7 cellular contexts compared by ENCODE assay signal in the genomic region with DNA sequence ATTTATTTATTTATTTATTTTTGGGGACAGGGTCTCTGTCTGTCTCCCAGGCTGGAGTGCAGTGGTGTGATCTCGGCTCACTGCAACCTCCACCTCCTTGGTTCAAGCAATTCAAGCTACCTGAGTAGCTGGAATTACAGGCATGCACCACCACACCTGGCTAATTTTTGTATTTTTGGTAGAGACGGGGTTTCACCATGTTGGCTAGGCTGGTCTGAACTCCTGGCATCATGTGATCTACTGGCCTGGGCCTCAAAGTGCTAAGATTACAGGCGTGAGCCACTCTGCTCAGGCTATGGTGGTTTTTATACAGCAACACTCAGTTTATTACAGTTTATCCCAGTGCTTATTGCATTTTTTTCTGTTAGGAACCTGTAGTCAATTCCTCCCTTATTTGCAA. TPM values are rescaled to one million over a fixed set of nuclear protein-coding genes. Genes with fewer than 3 reads are reported as not detected.
DNase-seq lines count a peak whose midpoint lies in the region; ATAC-seq and TF ChIP-seq lines count a peak whose summit lies in the region.
"Not testable (repeated sequence)": the region's sequence is repeated elsewhere in the genome, so short reads cannot be mapped to it uniquely, and the experiment has no call there.

No MANE protein-coding gene starts in this region.

- ATAC-seq in CD4-positive, alpha-beta T cell (ENCODE audit: poor library complexity); IMR-90 (ENCODE audit: low read depth); PC-3; activated T-helper 17 cell treated with anti-CD3 and anti-CD28 coated beads, Interleukin-2, amount 50 U/mL, for 72 hours (replicated peaks); stimulated activated effector memory CD8-positive, alpha-beta T cell treated with anti-CD3 and anti-CD28 coated beads, Interleukin-12 subunit alpha, Interleukin-12 subunit beta, amount 100 ng/mL, for 72 hours: not testable (repeated sequence)
- peak; percentile 32 for ATAC-seq in mucosa of descending colon

- peaks cover 27% of the 10 kb centered on the region for H4K20me1 ChIP-seq in IMR-90 (ENCODE audit: insufficient read depth, low read length)
- peaks cover 20% of the 10 kb centered on the region; the same call in 1 of the 2 replicates for H4K20me1 ChIP-seq in PC-3 (ENCODE audit: low read length)

- peaks cover 86% of the 10 kb centered on the region for H3K4me1 Mint-ChIP-seq in CD4-positive, alpha-beta T cell (ENCODE audit: low read depth)
- peaks cover 52% of the 10 kb centered on the region for H3K4me1 Mint-ChIP-seq in activated T-helper 17 cell treated with anti-CD3 and anti-CD28 coated beads, Interleukin-2, amount 50 U/mL, for 72 hours
- H3K4me1 Mint-ChIP-seq in stimulated activated effector memory CD8-positive, alpha-beta T cell treated with anti-CD3 and anti-CD28 coated beads, Interleukin-12 subunit alpha, Interleukin-12 subunit beta, amount 100 ng/mL, for 72 hours = peaks cover 72% of the 10 kb centered on the region

- not testable (repeated sequence) for H3K27ac Mint-ChIP-seq in CD4-positive, alpha-beta T cell; activated T-helper 17 cell treated with anti-CD3 and anti-CD28 coated beads, Interleukin-2, amount 50 U/mL, for 72 hours
- H3K27ac Mint-ChIP-seq in stimulated activated effector memory CD8-positive, alpha-beta T cell treated with anti-CD3 and anti-CD28 coated beads, Interleukin-12 subunit alpha, Interleukin-12 subunit beta, amount 100 ng/mL, for 72 hours = peak overlapping the region; percentile 60

- not testable (repeated sequence) for H3F3A ChIP-seq in PC-3 (ENCODE audit: low read length, unreplicated experiment)

- CTCF ChIA-PET in CD4-positive, alpha-beta T cell (lab: Charles Lee) = interaction anchor here (1.3 to 1.5 kb wide), 3 partner anchors 9 to 21 kb away, joined by 3 to 6 read pairs (median 3); no protein-coding TSS in a partner anchor
- CTCF ChIA-PET in IMR-90 (lab: Yijun Ruan, JAX) = not testable (repeated sequence)
- CTCF ChIA-PET in PC-3 (lab: Charles Lee) = interaction anchor here (0.6 to 0.7 kb wide), 2 partner anchors 199 to 298 kb away, joined by 3 to 6 read pairs; no protein-coding TSS in a partner anchor

- H3K27ac ChIP-seq in CD4-positive, alpha-beta T cell (ENCODE audit: low read depth, low read length); IMR-90 (ENCODE audit: insufficient read depth, low read length): not testable (repeated sequence)
- H3K27ac ChIP-seq in PC-3 (ENCODE audit: low read length) = peak overlapping the region; percentile 32; the same call in 1 of the 2 replicates
- H3K27ac ChIP-seq in cardiac muscle cell = peak overlapping the region; percentile 6

- H3K9me3 ChIP-seq in CD4-positive, alpha-beta T cell (ENCODE audit: control insufficient read depth, low read length); IMR-90 (ENCODE audit: control insufficient read depth, insufficient read depth, low read length); PC-3 (ENCODE audit: low read length); cardiac muscle cell (ENCODE audit: low read depth); mucosa of descending colon: not testable (repeated sequence)

- H3K4ac ChIP-seq in IMR-90 (ENCODE audit: low read depth, low read length) = peak overlapping the region; percentile 42

- H3K79me1 ChIP-seq in IMR-90 (ENCODE audit: low read depth in 1 of 2, low read length in 2 of 2) = peaks cover 23 to 45% of the 10 kb centered on the region in 2 experiments

- TF ChIP-seq POLR2A in IMR-90 (IDR thresholded peaks at IDR 0.05; ENCODE audit: low read depth, low read length) = not testable (repeated sequence)

- H3K4me2 ChIP-seq in IMR-90 (ENCODE audit: low read depth, low read length) = not testable (repeated sequence)
- H3K4me2 ChIP-seq in PC-3 (ENCODE audit: low read length) = peak overlapping the region; percentile 73

- not testable (repeated sequence) for H3K9me2 ChIP-seq in PC-3 (replicated peaks; ENCODE audit: low read length)

- H4K5ac ChIP-seq in IMR-90 (ENCODE audit: low read depth, low read length) = not testable (repeated sequence)

- H3K4me1 ChIP-seq in IMR-90 (ENCODE audit: control insufficient read depth, insufficient read depth, low read length) = peaks cover 25% of the 10 kb centered on the region
- H3K4me1 ChIP-seq in PC-3 (ENCODE audit: insufficient read depth, low read length) = peaks cover 23% of the 10 kb centered on the region
- H3K4me1 ChIP-seq in cardiac muscle cell (ENCODE audit: low read depth) = peaks cover 33% of the 10 kb centered on the region
- H3K4me1 ChIP-seq in mucosa of descending colon (ENCODE audit: low read depth) = peaks cover 10% of the 10 kb centered on the region

- H2AK9ac ChIP-seq in IMR-90 (replicated peaks; ENCODE audit: low read depth, low read length, poor library complexity) = not testable (repeated sequence)

- H3K9ac ChIP-seq in IMR-90 (ENCODE audit: low read depth, low read length); PC-3 (ENCODE audit: low read length): not testable (repeated sequence)

- H3K4me3 ChIP-seq in IMR-90 (ENCODE audit: insufficient read depth, low read depth, low read length); PC-3 (ENCODE audit: low read length); cardiac muscle cell; mucosa of descending colon: not testable (repeated sequence)

- H3K23ac ChIP-seq in IMR-90 (ENCODE audit: low read depth, low read length) = not testable (repeated sequence)

- WGBS in IMR-90 (ENCODE audit: extremely low coverage in 2 of 2, insufficient read length in 1 of 2), 2 experiments = 0% methylated on average over 1 of the region's 3 CpGs; no CpG with 5 or more reads in 1 of the 2 experiments

- not testable (repeated sequence) for H3K9me3 Mint-ChIP-seq in CD4-positive, alpha-beta T cell; activated T-helper 17 cell treated with anti-CD3 and anti-CD28 coated beads, Interleukin-2, amount 50 U/mL, for 72 hours; stimulated activated effector memory CD8-positive, alpha-beta T cell treated with anti-CD3 and anti-CD28 coated beads, Interleukin-12 subunit alpha, Interleukin-12 subunit beta, amount 100 ng/mL, for 72 hours

- in situ Hi-C loops in IMR-90 (cut with MboI; ENCODE audit: low sequenced_read_pairs) = not testable (repeated sequence)

- peak overlapping the region; percentile 85 for H2BK5ac ChIP-seq in IMR-90 (ENCODE audit: low read depth, low read length, poor library complexity, severe bottlenecking)

- H2AK5ac ChIP-seq in IMR-90 (ENCODE audit: low read depth, low read length) = 0 out of 2 replicates have a peak overlapping the region, but pooled peaks have one; percentile 25

- TF ChIP-seq RAD21 in IMR-90 (IDR thresholded peaks at IDR 0.05; ENCODE audit: low read length) = not testable (repeated sequence)

- not testable (repeated sequence) for H3K36me3 Mint-ChIP-seq in CD4-positive, alpha-beta T cell (ENCODE audit: low read depth); stimulated activated effector memory CD8-positive, alpha-beta T cell treated with anti-CD3 and anti-CD28 coated beads, Interleukin-12 subunit alpha, Interleukin-12 subunit beta, amount 100 ng/mL, for 72 hours
- H3K36me3 Mint-ChIP-seq in activated T-helper 17 cell treated with anti-CD3 and anti-CD28 coated beads, Interleukin-2, amount 50 U/mL, for 72 hours (ENCODE audit: low read depth) = peaks cover 12% of the 10 kb centered on the region

- H3K27me3 Mint-ChIP-seq in CD4-positive, alpha-beta T cell; activated T-helper 17 cell treated with anti-CD3 and anti-CD28 coated beads, Interleukin-2, amount 50 U/mL, for 72 hours: not testable (repeated sequence)

- dilution Hi-C loops in IMR-90 (cut with HindIII; ENCODE audit: low sequenced_read_pairs, unreplicated experiment) = not testable (repeated sequence)

- intact Hi-C loops in CD4-positive, alpha-beta T cell (cut with DNase I, micrococcal nuclease) = loop anchor here in 1 of 2 experiments (2.0 to 10.0 kb wide), 2 partner anchors 25 to 231 kb away; no protein-coding TSS in a partner anchor
- intact Hi-C loops in IMR-90 (cut with micrococcal nuclease) = loop anchor here (5.0 kb wide), 1 partner anchor 41 kb away; no protein-coding TSS in a partner anchor
- intact Hi-C loops in PC-3 (cut with micrococcal nuclease); mucosa of descending colon (cut with DNase I, micrococcal nuclease): not testable (repeated sequence)

- DNase-seq in CD4-positive, alpha-beta T cell; IMR-90; PC-3; mucosa of descending colon; stimulated activated effector memory CD8-positive, alpha-beta T cell treated with anti-CD3 and anti-CD28 coated beads, Interleukin-12 subunit alpha, Interleukin-12 subunit beta, amount 100 ng/mL, for 72 hours (ENCODE audit: low spot score in 2 of 2): not testable (repeated sequence)
- DNase-seq in cardiac muscle cell (ENCODE audit: low read depth in 1 of 2, low spot score in 1 of 2) = peak in 1 of 2 donors; percentile 14

- H2BK120ac ChIP-seq in IMR-90 (ENCODE audit: low read depth, low read length) = peak overlapping the region; percentile 52; the same call in 1 of the 2 replicates

- POLR2A ChIA-PET in CD4-positive, alpha-beta T cell (lab: Charles Lee) = interaction anchor here (1.8 kb wide), 1 partner anchor 24 kb away, joined by 10 read pairs; the partner anchor contains the start of gene URI1
- POLR2A ChIA-PET in IMR-90 (lab: Charles Lee; ENCODE audit: unreplicated experiment); PC-3 (lab: Charles Lee; ENCODE audit: unreplicated experiment): not testable (repeated sequence)

- H3K9me1 ChIP-seq in IMR-90 (ENCODE audit: insufficient read depth, low read length) = not testable (repeated sequence)

- peak overlapping the region; percentile 17 for H3K4me3 Mint-ChIP-seq in CD4-positive, alpha-beta T cell
- peak overlapping the region; percentile 5 for H3K4me3 Mint-ChIP-seq in activated T-helper 17 cell treated with anti-CD3 and anti-CD28 coated beads, Interleukin-2, amount 50 U/mL, for 72 hours
- not testable (repeated sequence) for H3K4me3 Mint-ChIP-seq in stimulated activated effector memory CD8-positive, alpha-beta T cell treated with anti-CD3 and anti-CD28 coated beads, Interleukin-12 subunit alpha, Interleukin-12 subunit beta, amount 100 ng/mL, for 72 hours

- 0 out of 4 replicates have a peak overlapping the region, but pooled peaks of 1 of the 2 experiments have one; percentile 7 for H4K8ac ChIP-seq in IMR-90 (ENCODE audit: low read depth in 2 of 2, low read length in 2 of 2)

- peak overlapping the region; percentile 5; the same call in 1 of the 2 replicates for H3K18ac ChIP-seq in IMR-90 (ENCODE audit: low read depth, low read length)

- peak overlapping the region; percentile 31; the same call in 1 of the 2 replicates for H2BK20ac ChIP-seq in IMR-90 (ENCODE audit: low read depth, low read length)

- H3K27me3 ChIP-seq in CD4-positive, alpha-beta T cell (ENCODE audit: control insufficient read depth, insufficient read depth, low read length); IMR-90 (ENCODE audit: control insufficient read depth, insufficient read depth, low read length); PC-3 (ENCODE audit: low read length); cardiac muscle cell: not testable (repeated sequence)

- BruUV-seq in IMR-90 (replicated peaks; lab: Mats Ljungman, UMichigan) = TSS peak; percentile 8
- BruUV-seq in PC-3 (replicated peaks; lab: Mats Ljungman, UMichigan) = not testable (repeated sequence)

- H2AFZ ChIP-seq in IMR-90 (replicated peaks; ENCODE audit: low read length, poor library complexity); PC-3 (ENCODE audit: low read length): not testable (repeated sequence)

- H2BK15ac ChIP-seq in IMR-90 (ENCODE audit: low read depth, low read length) = not testable (repeated sequence)

- not testable (repeated sequence) for TF ChIP-seq CTCF in CD4-positive, alpha-beta T cell (IDR thresholded peaks at IDR 0.05); IMR-90 (conservative IDR thresholded peaks at IDR 0.05; ENCODE audit: low read depth, low read length); PC-3 (conservative IDR thresholded peaks at IDR 0.05; ENCODE audit: low read depth, low read length); cardiac muscle cell (IDR thresholded peaks at IDR 0.05; ENCODE audit: low read depth, low read length); mucosa of descending colon (IDR thresholded peaks at IDR 0.05)

- H3K36me3 ChIP-seq in IMR-90 (ENCODE audit: control insufficient read depth, insufficient read depth, low read length); PC-3 (ENCODE audit: low read depth, low read length); cardiac muscle cell; mucosa of descending colon (ENCODE audit: low read depth): not testable (repeated sequence)

- H3K14ac ChIP-seq in IMR-90 (replicated peaks; ENCODE audit: low read depth, low read length) = not testable (repeated sequence)

- not testable (repeated sequence) for H3K56ac ChIP-seq in IMR-90 (ENCODE audit: extremely low read depth, insufficient read depth, low read length)

- H3K79me2 ChIP-seq in PC-3 (ENCODE audit: low read length) = peaks cover 93% of the 10 kb centered on the region

- H4K91ac ChIP-seq in IMR-90 (ENCODE audit: insufficient read depth, low read depth, low read length) = peak overlapping the region; percentile 8; the same call in 1 of the 2 replicates

RNA-seq across cellular contexts. Expression of gene URI1, which starts 24.1 kb away (rescaled TPM):
- total RNA-seq in CD4-positive, alpha-beta T cell = 10 to 100 TPM; 50.9 to 63.6 TPM
- total RNA-seq in IMR-90 (2012; rRNA removed) (43.2 and 95.8 TPM in 2 replicates), PC-3 (2014; rRNA removed) (31.0 and 32.4 TPM in 2 replicates), cardiac muscle cell (36.3 and 49.9 TPM in 2 replicates), mucosa of descending colon (10 to 100 TPM; 40.0 to 65.5 (median 43.4) TPM)
- polyA plus RNA-seq in IMR-90 (2012; rRNA removed) (39.0 and 45.3 TPM in 2 replicates), cardiac muscle cell (49.7 and 63.7 TPM in 2 replicates)
- polyA plus RNA-seq in IMR-90 (2012; cell fraction: cytosol; rRNA removed) = 4.1 and 11.6 TPM in 2 replicates
- 2.4 and 34.6 TPM in 2 replicates for polyA plus RNA-seq in IMR-90 (2012; cell fraction: nucleus; rRNA removed; ENCODE audit: low replicate concordance)
- total RNA-seq in activated T-helper 17 cell treated with anti-CD3 and anti-CD28 coated beads, Interleukin-2, amount 50 U/mL, for 72 hours = 10 to 100 TPM; 61.8 to 72.8 TPM
